In genomic region chr1:37605061-37605650, GRCh38 we compare ENCODE assay signal across 28 cellular contexts. TPM values are rescaled to one million over a fixed set of nuclear protein-coding genes. Genes with fewer than 3 reads are reported as not detected.
DNase-seq lines count a peak whose midpoint lies in the region; ATAC-seq and TF ChIP-seq lines count a peak whose summit lies in the region.
"Had no signal": no experiment of that assay in that cellular context is flagged by ENCODE, and none has a peak within 500 bp of the region (broad histone marks: within the 10 kb centered on the region; RNA-seq: fewer than 3 reads in every experiment).

No MANE protein-coding gene starts in this region.

- H3K4me1 ChIP-seq in uterus = peaks cover 6 to 18% of the 10 kb centered on the region in 2 donors
- H3K4me1 ChIP-seq: prostate gland, thyroid gland had no signal

- H3K9me3 ChIP-seq in uterus = no peaks in the 10 kb centered on the region
- H3K9me3 ChIP-seq: prostate gland, thyroid gland had no signal

- peak overlapping the region; percentile 5 for H3K27ac Mint-ChIP-seq in activated naive CD8-positive, alpha-beta T cell treated with anti-CD3 and anti-CD28 coated beads, Interleukin-2, amount 50 U/mL, for 24 hours
- no peak overlapping the region for H3K27ac Mint-ChIP-seq in activated naive CD8-positive, alpha-beta T cell treated with anti-CD3 and anti-CD28 coated beads for 36 hours
- H3K27ac Mint-ChIP-seq: stimulated activated naive CD8-positive, alpha-beta T cell treated with anti-CD3 and anti-CD28 coated beads, Interleukin-15, Interleukin-2, amounts not matched to agents 100 ng/mL and 50 ng/mL, for 24 hours had no signal

- no peaks in the 10 kb centered on the region for H3K4me1 Mint-ChIP-seq in activated naive CD8-positive, alpha-beta T cell treated with anti-CD3 and anti-CD28 coated beads, Interleukin-2, amount 50 U/mL, for 24 hours
- H3K4me1 Mint-ChIP-seq in activated naive CD8-positive, alpha-beta T cell treated with anti-CD3 and anti-CD28 coated beads for 36 hours = peaks cover 5% of the 10 kb centered on the region
- H3K4me1 Mint-ChIP-seq: neural crest cell had no signal

- no peak overlapping the region for H3K4me3 Mint-ChIP-seq in activated naive CD8-positive, alpha-beta T cell treated with anti-CD3 and anti-CD28 coated beads, Interleukin-2, amount 50 U/mL, for 24 hours
- H3K4me3 Mint-ChIP-seq in activated naive CD8-positive, alpha-beta T cell treated with anti-CD3 and anti-CD28 coated beads for 36 hours = no peak overlapping the region
- H3K4me3 Mint-ChIP-seq: CD4-positive, alpha-beta memory T cell; dendritic cell treated with granulocyte-macrophage colony-stimulating factor and Interleukin-4, amounts not matched to agents 40 ng/mL and 50 ng/mL, for 4 days; neural crest cell; stimulated activated naive CD8-positive, alpha-beta T cell treated with anti-CD3 and anti-CD28 coated beads, Interleukin-15, Interleukin-2, amounts not matched to agents 100 ng/mL and 50 ng/mL, for 24 hours had no signal

- no peaks in the 10 kb centered on the region for H3K27me3 ChIP-seq in uterus
- H3K27me3 ChIP-seq: thyroid gland had no signal

- intact Hi-C loops in uterus (cut with DNase I; ENCODE audit: low total_unique reads) (loop anchor here (5.0 kb wide), 1 partner anchor 72 kb away; no protein-coding TSS in a partner anchor), left colon (cut with DNase I, micrococcal nuclease) (no loop called here)

- H3K27ac ChIP-seq in uterus = peak overlapping the region; percentile 81 to 87
- H3K27ac ChIP-seq: 22Rv1, prostate gland, thyroid gland had no signal

- DNase-seq in activated naive CD8-positive, alpha-beta T cell treated with anti-CD3 and anti-CD28 coated beads, Interleukin-2, amount 50 U/mL, for 24 hours = no peak
- DNase-seq in activated naive CD8-positive, alpha-beta T cell treated with anti-CD3 and anti-CD28 coated beads for 36 hours = no peak
- DNase-seq in fibroblast of the aortic adventitia (ENCODE audit: low read depth) = peak; percentile 28
- DNase-seq in uterus = no peak
- no peak for DNase-seq in left colon
- no peak for DNase-seq in SHP77 treated with DMSO at 0.1 percent for 48 hours (lab: John Stamatoyannopoulos, UW)
- DNase-seq: activated CD8-positive, alpha-beta memory T cell treated with anti-CD3 and anti-CD28 coated beads, Interleukin-2, amount 50 U/mL, for 4 hours; activated naive CD4-positive, alpha-beta T cell treated with anti-CD3 and anti-CD28 coated beads, Interleukin-2, amount 50 U/mL, for 16 hours; aorta; CD4-positive, alpha-beta memory T cell; central memory CD4-positive, alpha-beta T cell; KG1; kidney; NCI-H1436; PC-3; stimulated activated CD4-positive, alpha-beta T cell treated with anti-CD3 and anti-CD28 coated beads, Interleukin-15, amount 100 ng/mL, for 24 hours; T-helper 9 cell; thyroid gland had no signal

- no peak for ATAC-seq in activated naive CD8-positive, alpha-beta T cell treated with anti-CD3 and anti-CD28 coated beads, Interleukin-2, amount 50 U/mL, for 24 hours
- ATAC-seq in left colon = no peak
- ATAC-seq: PC-3, Right ventricle myocardium inferior had no signal

- H3K36me3 Mint-ChIP-seq in activated naive CD8-positive, alpha-beta T cell treated with anti-CD3 and anti-CD28 coated beads, Interleukin-2, amount 50 U/mL, for 24 hours (ENCODE audit: low read depth) = no peaks in the 10 kb centered on the region
- no peaks in the 10 kb centered on the region for H3K36me3 Mint-ChIP-seq in activated naive CD8-positive, alpha-beta T cell treated with anti-CD3 and anti-CD28 coated beads for 36 hours
- H3K36me3 Mint-ChIP-seq: CD4-positive, alpha-beta memory T cell had no signal

- no peaks in the 10 kb centered on the region for H3K9me3 Mint-ChIP-seq in activated naive CD8-positive, alpha-beta T cell treated with anti-CD3 and anti-CD28 coated beads, Interleukin-2, amount 50 U/mL, for 24 hours
- H3K9me3 Mint-ChIP-seq in activated naive CD8-positive, alpha-beta T cell treated with anti-CD3 and anti-CD28 coated beads for 36 hours = no peaks in the 10 kb centered on the region
- H3K9me3 Mint-ChIP-seq: CD4-positive, alpha-beta memory T cell; dendritic cell treated with granulocyte-macrophage colony-stimulating factor and Interleukin-4, amounts not matched to agents 40 ng/mL and 50 ng/mL, for 4 days; neural crest cell; stimulated activated naive CD8-positive, alpha-beta T cell treated with anti-CD3 and anti-CD28 coated beads, Interleukin-15, Interleukin-2, amounts not matched to agents 100 ng/mL and 50 ng/mL, for 24 hours had no signal

- TF ChIP-seq POLR2A in uterus (IDR thresholded peaks at IDR 0.05) = no peak

- peaks cover 7% of the 10 kb centered on the region for H3K27me3 Mint-ChIP-seq in activated naive CD8-positive, alpha-beta T cell treated with anti-CD3 and anti-CD28 coated beads, Interleukin-2, amount 50 U/mL, for 24 hours
- H3K27me3 Mint-ChIP-seq in activated naive CD8-positive, alpha-beta T cell treated with anti-CD3 and anti-CD28 coated beads for 36 hours = peaks cover 11% of the 10 kb centered on the region

- TF ChIP-seq CTCF in fibroblast of the aortic adventitia (IDR thresholded peaks at IDR 0.05; ENCODE audit: insufficient read depth, low read length) = no peak
- no peak for TF ChIP-seq CTCF in uterus (IDR thresholded peaks at IDR 0.05)

- no peaks in the 10 kb centered on the region for H3K36me3 ChIP-seq in uterus
- H3K36me3 ChIP-seq: prostate gland, thyroid gland had no signal

- H3K4me3 ChIP-seq in fibroblast of the aortic adventitia (ENCODE audit: low read depth, low read length) (no peak overlapping the region), uterus (no peak overlapping the region)
- H3K4me3 ChIP-seq: lung, prostate gland, thyroid gland had no signal

RNA-seq across cellular contexts. Expression of gene GNL2, which starts 9.4 kb away (rescaled TPM):
- 100 to 1,000 TPM in 1 of 2 experiments, 10 to 100 TPM in 1; 95.8 to 101 TPM for total RNA-seq in activated naive CD8-positive, alpha-beta T cell treated with anti-CD3 and anti-CD28 coated beads for 36 hours
- total RNA-seq in fibroblast of the aortic adventitia (ENCODE audit: low replicate concordance) (72.7 and 75.5 TPM in 2 replicates), uterus (1,000 to 10,000 TPM in 1 of 4 donors, 10 to 100 TPM in 3; 15.9 to 1,081 (median 52.9) TPM), left colon (10 to 100 TPM; 29.9 to 35.1 TPM)

RNA-seq across cellular contexts. Expression of gene RSPO1, which starts 29.5 kb away (rescaled TPM):
- not detected for total RNA-seq in activated naive CD8-positive, alpha-beta T cell treated with anti-CD3 and anti-CD28 coated beads for 36 hours
- total RNA-seq in fibroblast of the aortic adventitia (ENCODE audit: low replicate concordance) (0.49 TPM in 1 of 2 replicates, not detected in the other), uterus (10 to 100 TPM in 3 of 4 donors, 1 to 10 TPM in 1; 4.6 to 74.6 (median 29.9) TPM), left colon (under 1 TPM; 0.52 to 0.78 TPM)
- total RNA-seq: CD4-positive, alpha-beta memory T cell; glomerular endothelial cell; HT1080; NCI-H460; PC-3; Right ventricle myocardium inferior had no signal

RNA-seq across cellular contexts. Expression of gene DNALI1, which starts 48.4 kb away (rescaled TPM):
- not detected for total RNA-seq in activated naive CD8-positive, alpha-beta T cell treated with anti-CD3 and anti-CD28 coated beads for 36 hours
- 7.4 and 13.7 TPM in 2 replicates for total RNA-seq in fibroblast of the aortic adventitia (ENCODE audit: low replicate concordance)
- total RNA-seq in uterus = 10 to 100 TPM in 1 of 4 donors, 1 to 10 TPM in 2, under 1 TPM in 1; 0.26 to 13.9 (median 3.9) TPM
- total RNA-seq in left colon = 1 to 10 TPM; 3.7 to 4.5 TPM
- total RNA-seq: HT1080, NCI-H460, PC-3 had no signal

RNA-seq across cellular contexts. Expression of gene SNIP1, which starts 51.1 kb away (rescaled TPM):
- total RNA-seq in activated naive CD8-positive, alpha-beta T cell treated with anti-CD3 and anti-CD28 coated beads for 36 hours = 10 to 100 TPM; 25.2 to 27.6 TPM
- total RNA-seq in fibroblast of the aortic adventitia (ENCODE audit: low replicate concordance) (12.9 and 23.5 TPM in 2 replicates), uterus (10 to 100 TPM in 3 of 4 donors, 1 to 10 TPM in 1; 2.0 to 21.2 (median 16.9) TPM), left colon (10 to 100 TPM; 15.1 to 15.9 TPM)
